Comparison of ENCODE assay signal across 20 cellular contexts in the genomic region with DNA sequence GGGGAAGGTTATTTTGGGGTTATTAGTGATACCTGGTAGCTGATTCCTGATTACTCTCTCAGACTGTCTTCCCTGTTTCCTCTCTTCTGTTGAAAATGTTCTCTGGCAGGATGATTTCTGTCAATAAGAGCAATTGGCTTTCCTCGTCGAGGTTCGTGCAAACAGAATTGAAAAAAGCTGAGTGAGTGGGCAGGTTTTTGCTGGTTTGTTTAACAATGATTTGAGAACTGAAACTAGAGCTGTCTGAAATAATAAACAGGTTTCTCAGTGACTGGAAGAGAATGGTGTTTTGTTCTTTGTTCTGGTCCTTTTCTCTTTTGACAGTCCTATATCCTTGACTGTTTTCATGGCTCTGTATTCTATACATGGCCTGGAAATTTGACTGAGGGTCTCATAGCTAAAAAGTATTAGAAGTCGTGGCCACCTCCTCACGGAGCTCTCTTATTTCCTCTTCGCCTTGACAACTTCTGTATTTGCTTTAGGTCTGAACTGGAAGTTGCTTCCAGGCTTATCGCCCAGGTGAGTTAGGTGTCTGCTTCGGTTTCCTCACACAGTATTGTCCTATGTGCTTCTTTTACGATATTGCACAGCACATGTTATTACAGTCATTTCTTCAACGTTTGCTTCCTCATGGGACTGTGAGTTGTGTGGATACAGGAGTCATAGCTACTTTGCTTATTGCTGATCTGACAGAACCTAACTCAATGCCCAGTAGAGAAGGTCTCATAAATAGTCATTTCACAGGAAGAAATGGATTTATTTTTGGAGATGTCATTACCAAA.
DNase-seq lines count a peak whose midpoint lies in the region; ATAC-seq lines count a peak whose summit lies in the region.
"Had no signal": no experiment of that assay in that cellular context is flagged by ENCODE, and none has a peak within 500 bp of the region (broad histone marks: within the 10 kb centered on the region; RNA-seq: fewer than 3 reads in every experiment).

No MANE protein-coding gene starts in this region.

- no peaks in the 10 kb centered on the region for H3K27me3 ChIP-seq in BLaER1 treated with 17β-estradiol and CSF1 and Interleukin-3, amounts not matched to agents 10 nM and 100 nM
- no peaks in the 10 kb centered on the region for H3K27me3 ChIP-seq in H7 (ENCODE audit: control insufficient read depth, insufficient read depth, low read length)
- H3K27me3 ChIP-seq: brain microvascular endothelial cell, colonic mucosa had no signal

- H4K20me1 ChIP-seq in BLaER1 treated with 17β-estradiol and CSF1 and Interleukin-3, amounts not matched to agents 10 nM and 100 nM, result no peaks in the 10 kb centered on the region; a peak in 1 of 22 replicates

- ATAC-seq in GM18867 (IDR thresholded peaks at IDR 0.05; ENCODE audit: unreplicated experiment), result peak; percentile 64
- peak; percentile 48 for ATAC-seq in HG03039 (IDR thresholded peaks at IDR 0.05; ENCODE audit: unreplicated experiment)
- ATAC-seq: activated CD4-positive, alpha-beta T cell treated with anti-CD3 and anti-CD28 coated beads for 36 hours; left ventricle myocardium superior; stimulated activated effector memory CD8-positive, alpha-beta T cell treated with anti-CD3 and anti-CD28 coated beads, Interleukin-12 subunit alpha, Interleukin-12 subunit beta, amount 100 ng/mL, for 72 hours had no signal

- H3K9ac ChIP-seq in BLaER1 treated with 17β-estradiol and CSF1 and Interleukin-3, amounts not matched to agents 10 nM and 100 nM, result no peak overlapping the region

- no peak overlapping the region for H3K4me3 ChIP-seq in BLaER1 treated with 17β-estradiol and CSF1 and Interleukin-3, amounts not matched to agents 10 nM and 100 nM
- H3K4me3 ChIP-seq in H7 (ENCODE audit: insufficient read depth, low read depth, low read length), result no peak overlapping the region
- H3K4me3 ChIP-seq: colonic mucosa had no signal

- H3K4me1 ChIP-seq in BLaER1 treated with 17β-estradiol and CSF1 and Interleukin-3, amounts not matched to agents 10 nM and 100 nM, result peaks cover 9 to 21% (median 13%) of the 10 kb centered on the region in 10 experiments; a peak in 11 of 20 replicates
- H3K4me1 ChIP-seq: colonic mucosa had no signal

- H3K9me3 ChIP-seq in BLaER1 treated with 17β-estradiol and CSF1 and Interleukin-3, amounts not matched to agents 10 nM and 100 nM (replicated peaks in 1 of 11), result no peaks in the 10 kb centered on the region; a peak in 1 of 22 replicates
- H3K9me3 ChIP-seq: colonic mucosa had no signal

- 0 out of 22 replicates have a peak, but pooled peaks cover 0 to 7% (median 0%) of the 10 kb centered on the region in 11 experiments for H3K36me3 ChIP-seq in BLaER1 treated with 17β-estradiol and CSF1 and Interleukin-3, amounts not matched to agents 10 nM and 100 nM
- H3K36me3 ChIP-seq in H7 (replicated peaks; ENCODE audit: control insufficient read depth, insufficient read depth, low read length), result no peaks in the 10 kb centered on the region
- H3K36me3 ChIP-seq: brain microvascular endothelial cell, colonic mucosa had no signal

- H3K27ac ChIP-seq in BLaER1 treated with 17β-estradiol and CSF1 and Interleukin-3, amounts not matched to agents 10 nM and 100 nM, result 0 out of 22 replicates have a peak overlapping the region, but pooled peaks of 1 of the 11 experiments have one; percentile 2
- H3K27ac ChIP-seq: brain microvascular endothelial cell, colonic mucosa had no signal

- peak; percentile 18 for DNase-seq in fibroblast of peridontal ligament (ENCODE audit: extremely low read depth)
- DNase-seq in H7, result no peak
- no peak for DNase-seq in ecto neural progenitor cell (ENCODE audit: low spot score)
- DNase-seq in AG08396 (ENCODE audit: low spot score), result no peak
- DNase-seq in NCI-H146 treated with DMSO at 0.1 percent for 48 hours (lab: John Stamatoyannopoulos, UW; ENCODE audit: unreplicated experiment), result no peak
- DNase-seq: activated CD4-positive, alpha-beta T cell treated with anti-CD3 and anti-CD28 coated beads for 36 hours; brain microvascular endothelial cell; CD4-positive, alpha-beta memory T cell; colonic mucosa; head of caudate nucleus; HFFc6; left ventricle myocardium superior; NCI-H1105; NCI-H69; OCI-M1; SHP77 treated with DMSO at 0.1 percent for 48 hours had no signal

- peak overlapping the region in 9 of 11 experiments; percentile 4 to 42 (median 13); a peak in 13 of 22 replicates for H3K4me2 ChIP-seq in BLaER1 treated with 17β-estradiol and CSF1 and Interleukin-3, amounts not matched to agents 10 nM and 100 nM
